Comparison of ENCODE assay signal across 8 cellular contexts in genomic region chr20:59145926-59146800, GRCh38. TPM values are rescaled to one million over a fixed set of nuclear protein-coding genes. Genes with fewer than 3 reads are reported as not detected.
DNase-seq lines count a peak whose midpoint lies in the region; ATAC-seq and TF ChIP-seq lines count a peak whose summit lies in the region.

No MANE protein-coding gene starts in this region.

- TF ChIP-seq CTCF in sigmoid colon (IDR thresholded peaks at IDR 0.05) = no peak
- TF ChIP-seq CTCF in testis (IDR thresholded peaks at IDR 0.05) = no peak
- TF ChIP-seq CTCF in lower leg skin (IDR thresholded peaks at IDR 0.05) = no peak

- intact Hi-C loops in activated CD4-positive, alpha-beta T cell treated with anti-CD3 and anti-CD28 coated beads for 36 hours (cut with DNase I, micrococcal nuclease) = loop anchor here (1.0 to 10.0 kb wide), 5 partner anchors 20 to 1755 kb away; partner anchors contain the start of genes ATP5F1E (in 1 of the 2) and RBM38 (in 1 of the 2)
- intact Hi-C loops in sigmoid colon (cut with DNase I) = no loop called here
- intact Hi-C loops in testis (cut with DNase I; ENCODE audit: low total_unique reads) = no loop called here
- intact Hi-C loops in lower leg skin (cut with DNase I; ENCODE audit: low total_unique reads) = no loop called here

- DNase-seq in activated CD4-positive, alpha-beta T cell treated with anti-CD3 and anti-CD28 coated beads for 36 hours = peak; percentile 90
- peak; percentile 61 for DNase-seq in activated naive CD8-positive, alpha-beta T cell treated with anti-CD3 and anti-CD28 coated beads, Interleukin-2, amount 50 U/mL, for 16 hours (ENCODE audit: low read depth, low spot score)
- no peak for DNase-seq in sigmoid colon
- peak; percentile 42 for DNase-seq in testis
- DNase-seq in COLO829 (ENCODE audit: low spot score) = no peak
- DNase-seq in pons (ENCODE audit: low spot score) = no peak
- DNase-seq in lower leg skin (ENCODE audit: low spot score in 2 of 2) = no peak

- H3K27me3 ChIP-seq in sigmoid colon (no peaks in the 10 kb centered on the region), testis (no peaks in the 10 kb centered on the region)

- H3K4me3 ChIP-seq in sigmoid colon (no peak overlapping the region), testis (no peak overlapping the region), lower leg skin (ENCODE audit: low read depth, poor library complexity, severe bottlenecking) (no peak overlapping the region)

- TF ChIP-seq POLR2A in sigmoid colon (IDR thresholded peaks at IDR 0.05) (no peak), testis (IDR thresholded peaks at IDR 0.05) (no peak), lower leg skin (IDR thresholded peaks at IDR 0.05) (no peak)

- H3K4me3 Mint-ChIP-seq in activated CD4-positive, alpha-beta T cell treated with anti-CD3 and anti-CD28 coated beads for 36 hours = peak overlapping the region; percentile 77

- no peaks in the 10 kb centered on the region for H3K36me3 ChIP-seq in sigmoid colon
- no peaks in the 10 kb centered on the region for H3K36me3 ChIP-seq in testis (ENCODE audit: low read depth, missing control alignments)

- no peaks in the 10 kb centered on the region for H3K9me3 Mint-ChIP-seq in activated CD4-positive, alpha-beta T cell treated with anti-CD3 and anti-CD28 coated beads for 36 hours (ENCODE audit: low read depth)

- CTCF ChIA-PET in activated CD4-positive, alpha-beta T cell treated with anti-CD3 and anti-CD28 coated beads for 36 hours (lab: Charles Lee) = interaction anchor here (0.5 to 2.1 kb wide), 12 partner anchors 9 to 103 kb away, joined by 3 to 15 read pairs (median 4); partner anchors contain the start of gene ZNF831

- POLR2A ChIA-PET in activated CD4-positive, alpha-beta T cell treated with anti-CD3 and anti-CD28 coated beads for 36 hours (lab: Charles Lee) = interaction anchor here (0.6 to 1.3 kb wide), 3 partner anchors 13 to 185 kb away, joined by 3 to 7 read pairs (median 3); no protein-coding TSS in a partner anchor

- 62 to 82% methylated on average over 23 of the region's 23 CpGs for WGBS in sigmoid colon, 2 donors
- WGBS in testis, 2 donors = 46 to 53% methylated on average over 23 of the region's 23 CpGs
- 76% methylated on average over 23 of the region's 23 CpGs for WGBS in lower leg skin, 2 donors

- H3K4me1 ChIP-seq in sigmoid colon (peaks cover 0 to 18% (median 11%) of the 10 kb centered on the region in 4 donors), testis (peaks cover 25% of the 10 kb centered on the region)

- no peaks in the 10 kb centered on the region for H3K27me3 Mint-ChIP-seq in activated CD4-positive, alpha-beta T cell treated with anti-CD3 and anti-CD28 coated beads for 36 hours

- peak overlapping the region in 3 of 4 donors; percentile 12 to 44 (median 28) for H3K27ac ChIP-seq in sigmoid colon
- H3K27ac ChIP-seq in testis = peak overlapping the region; percentile 28 to 48

- H3K36me3 Mint-ChIP-seq in activated CD4-positive, alpha-beta T cell treated with anti-CD3 and anti-CD28 coated beads for 36 hours (ENCODE audit: low read depth) = peaks cover 19% of the 10 kb centered on the region

- H3K4me1 Mint-ChIP-seq in activated CD4-positive, alpha-beta T cell treated with anti-CD3 and anti-CD28 coated beads for 36 hours = peaks cover 71% of the 10 kb centered on the region

- H3K9me3 ChIP-seq in sigmoid colon = no peaks in the 10 kb centered on the region
- H3K9me3 ChIP-seq in testis = no peaks in the 10 kb centered on the region

- TF ChIP-seq EP300 in sigmoid colon (IDR thresholded peaks at IDR 0.05) = no peak

- ATAC-seq in activated CD4-positive, alpha-beta T cell treated with anti-CD3 and anti-CD28 coated beads for 36 hours = peak; percentile 59
- ATAC-seq in GM19328 (IDR thresholded peaks at IDR 0.05; ENCODE audit: unreplicated experiment) = no peak

- peak overlapping the region; percentile 99 for H3K27ac Mint-ChIP-seq in activated CD4-positive, alpha-beta T cell treated with anti-CD3 and anti-CD28 coated beads for 36 hours

RNA-seq across cellular contexts. Expression of gene ZNF831, which starts 17.5 kb away (rescaled TPM):
- 1 to 10 TPM; 7.0 to 8.6 TPM for total RNA-seq in activated CD4-positive, alpha-beta T cell treated with anti-CD3 and anti-CD28 coated beads for 36 hours
- total RNA-seq in sigmoid colon = 1 to 10 TPM in 1 of 4 donors, under 1 TPM in 3; 0.27 to 1.8 (median 0.50) TPM
- 1 to 10 TPM in 1 of 3 donors, under 1 TPM in 1, not detected in 1; under 0.01 to 4.4 TPM for polyA plus RNA-seq in sigmoid colon
- 1 to 10 TPM; 4.0 to 4.8 TPM for total RNA-seq in testis
- 0.99 TPM for polyA plus RNA-seq in testis (ENCODE audit: insufficient read depth, low read depth, low replicate concordance)
- total RNA-seq in lower leg skin = under 1 TPM; 0.20 to 0.30 (median 0.24) TPM

Comparison
In these comparisons a context has a peak if more than half of its experiments do, and no peak if none do; other contexts are left out.
1. DNase-seq: peak in activated CD4-positive, alpha-beta T cell treated with anti-CD3 and anti-CD28 coated beads for 36 hours (single experiment), activated naive CD8-positive, alpha-beta T cell treated with anti-CD3 and anti-CD28 coated beads, Interleukin-2, amount 50 U/mL, for 16 hours (single experiment) and testis (single experiment); none in sigmoid colon (single experiment), COLO829 (single experiment), pons (single experiment) and lower leg skin (0 of 2).
2. intact Hi-C loops: an anchor here in activated CD4-positive, alpha-beta T cell treated with anti-CD3 and anti-CD28 coated beads for 36 hours (1.0 to 10.0 kb wide); none called in sigmoid colon, testis and lower leg skin.